Comparison of ENCODE assay signal across 15 cellular contexts in genomic region chr3:50708620-50709019, GRCh38.
DNase-seq lines count a peak whose midpoint lies in the region; ATAC-seq lines count a peak whose summit lies in the region.
"Had no signal": no experiment of that assay in that cellular context is flagged by ENCODE, and none has a peak within 500 bp of the region (broad histone marks: within the 10 kb centered on the region; RNA-seq: fewer than 3 reads in every experiment).

No MANE protein-coding gene starts in this region.

- ATAC-seq in HG02571 (IDR thresholded peaks at IDR 0.05; ENCODE audit: unreplicated experiment), result no peak
- ATAC-seq: HCT116, left colon had no signal

- DNase-seq in COLO668 (lab: John Stamatoyannopoulos, UW; ENCODE audit: unreplicated experiment), result peak; percentile 5
- peak; percentile 17 for DNase-seq in DMS79 (lab: John Stamatoyannopoulos, UW)
- peak; percentile 49 for DNase-seq in NCI-H2171 treated with DMSO at 0.1 percent for 48 hours (lab: John Stamatoyannopoulos, UW)
- peak; percentile 36 for DNase-seq in inferior parietal cortex (ENCODE audit: extremely low spot score)
- DNase-seq in CD1c-positive myeloid dendritic cell (ENCODE audit: extremely low spot score), result no peak
- no peak for DNase-seq in DMS53 treated with DMSO at 0.1 percent for 48 hours (lab: John Stamatoyannopoulos, UW; ENCODE audit: unreplicated experiment)
- DNase-seq: activated B cell treated with CpG ODN at 0.5 μM for 24 hours; activated T-cell treated with anti-CD3 and anti-CD28 coated beads, Interleukin-2, amount 50 U/mL, for 1 hour; endodermal cell; NCI-H2081 treated with DMSO at 0.1 percent for 48 hours; Right ventricle myocardium superior; transverse colon had no signal

Comparison
In these comparisons a context has a peak if more than half of its experiments do, and no peak if none do; other contexts are left out.
1. DNase-seq: peak in COLO668 (single experiment), DMS79 (single experiment), NCI-H2171 treated with DMSO at 0.1 percent for 48 hours (single experiment) and inferior parietal cortex (single experiment); none in CD1c-positive myeloid dendritic cell (single experiment) and DMS53 treated with DMSO at 0.1 percent for 48 hours (single experiment).